Comparison of ENCODE assay signal across 23 cellular contexts in genomic region chr7:102913846-102914245, GRCh38. TPM values are rescaled to one million over a fixed set of nuclear protein-coding genes. Genes with fewer than 3 reads are reported as not detected.
DNase-seq lines count a peak whose midpoint lies in the region; TF ChIP-seq lines count a peak whose summit lies in the region.
"Had no signal": no experiment of that assay in that cellular context is flagged by ENCODE, and none has a peak within 500 bp of the region (broad histone marks: within the 10 kb centered on the region; RNA-seq: fewer than 3 reads in every experiment).

No MANE protein-coding gene starts in this region.

- intact Hi-C loops in ascending aorta (cut with DNase I) = loop anchor here (2.0 to 5.0 kb wide), 3 partner anchors 19 to 148 kb away; no protein-coding TSS in a partner anchor
- intact Hi-C loops in tibial artery (cut with DNase I; ENCODE audit: low total_unique reads) = no loop called here

- H3K4me3 ChIP-seq in ascending aorta = peak overlapping the region; percentile 29 to 65
- H3K4me3 ChIP-seq in fibroblast of pulmonary artery (replicated peaks; ENCODE audit: low read depth, low read length) = peak overlapping the region; percentile 74
- H3K4me3 ChIP-seq in tibial artery = peak overlapping the region; percentile 36 to 40
- no peak overlapping the region for H3K4me3 ChIP-seq in H7 (ENCODE audit: insufficient read depth, low read depth, low read length)

- TF ChIP-seq CTCF in ascending aorta (IDR thresholded peaks at IDR 0.05) (no peak), fibroblast of pulmonary artery (IDR thresholded peaks at IDR 0.05; ENCODE audit: low read length, missing control alignments) (no peak), neural crest cell (conservative IDR thresholded peaks at IDR 0.05) (no peak), tibial artery (IDR thresholded peaks at IDR 0.05) (no peak)

- H3K27me3 ChIP-seq in ascending aorta (no peaks in the 10 kb centered on the region), tibial artery (no peaks in the 10 kb centered on the region), H7 (ENCODE audit: control insufficient read depth, insufficient read depth, low read length) (no peaks in the 10 kb centered on the region)
- H3K27me3 ChIP-seq: gastrocnemius medialis, neutrophil, spleen, upper lobe of left lung had no signal

- POLR2A ChIA-PET in activated CD4-positive, alpha-beta memory T cell treated with anti-CD3 and anti-CD28 coated beads, Interleukin-2, amount 10 ng/mL, durations not matched to agents 7 days and 5 days (lab: Charles Lee) = no interaction called here

- H3K36me3 ChIP-seq in ascending aorta (no peaks in the 10 kb centered on the region), tibial artery (no peaks in the 10 kb centered on the region), H7 (replicated peaks; ENCODE audit: control insufficient read depth, insufficient read depth, low read length) (no peaks in the 10 kb centered on the region)
- H3K36me3 ChIP-seq: gastrocnemius medialis, neutrophil, spleen, upper lobe of left lung had no signal

- H3K4me1 ChIP-seq in ascending aorta (peaks cover 13 to 35% of the 10 kb centered on the region in 2 donors), tibial artery (peaks cover 0 to 42% (median 2%) of the 10 kb centered on the region in 4 donors)

- DNase-seq in ascending aorta (ENCODE audit: low spot score in 2 of 2) (no peak), fibroblast of pulmonary artery (ENCODE audit: low read depth) (peak; percentile 44), neural crest cell (ENCODE audit: low read depth, low spot score) (no peak), tibial artery (no peak), COLO668 (lab: John Stamatoyannopoulos, UW; ENCODE audit: unreplicated experiment) (no peak), H7 (no peak), hypothalamus (lab: John Stamatoyannopoulos, UW) (no peak)
- no peak for DNase-seq in activated CD4-positive, alpha-beta memory T cell treated with anti-CD3 and anti-CD28 coated beads, Interleukin-2, amount 10 ng/mL, durations not matched to agents 7 days and 5 days
- DNase-seq: activated CD4-positive, alpha-beta T cell treated with anti-CD3 and anti-CD28 coated beads, Interleukin-2, amount 50 U/mL, for 1 hour; activated naive CD8-positive, alpha-beta T cell treated with anti-CD3 and anti-CD28 coated beads for 36 hours; activated T-cell treated with anti-CD3 and anti-CD28 coated beads, Interleukin-2, amount 50 U/mL, for 1 hour; cerebellar nuclear complex; DMS53; MV-4-11; NCI-H2081; spleen had no signal

- H3K9me3 ChIP-seq in ascending aorta (no peaks in the 10 kb centered on the region), tibial artery (no peaks in the 10 kb centered on the region)
- H3K9me3 ChIP-seq: gastrocnemius medialis, neutrophil, upper lobe of left lung had no signal

- H3K4me1 Mint-ChIP-seq in neural crest cell = peaks cover 32% of the 10 kb centered on the region
- no peaks in the 10 kb centered on the region for H3K4me1 Mint-ChIP-seq in activated CD4-positive, alpha-beta memory T cell treated with anti-CD3 and anti-CD28 coated beads, Interleukin-2, amount 10 ng/mL, durations not matched to agents 7 days and 5 days
- H3K4me1 Mint-ChIP-seq: memory B cell had no signal

- no peak overlapping the region for H3K27ac Mint-ChIP-seq in neural crest cell (ENCODE audit: unreplicated experiment)
- no peak overlapping the region for H3K27ac Mint-ChIP-seq in activated CD4-positive, alpha-beta memory T cell treated with anti-CD3 and anti-CD28 coated beads, Interleukin-2, amount 10 ng/mL, durations not matched to agents 7 days and 5 days
- H3K27ac Mint-ChIP-seq: activated naive CD8-positive, alpha-beta T cell treated with anti-CD3 and anti-CD28 coated beads for 36 hours; endodermal cell; IgD-negative memory B cell; memory B cell had no signal

- no peaks in the 10 kb centered on the region for H3K36me3 Mint-ChIP-seq in neural crest cell (ENCODE audit: low read depth)
- no peaks in the 10 kb centered on the region for H3K36me3 Mint-ChIP-seq in activated CD4-positive, alpha-beta memory T cell treated with anti-CD3 and anti-CD28 coated beads, Interleukin-2, amount 10 ng/mL, durations not matched to agents 7 days and 5 days (ENCODE audit: low read depth)
- H3K36me3 Mint-ChIP-seq: activated naive CD8-positive, alpha-beta T cell treated with anti-CD3 and anti-CD28 coated beads for 36 hours had no signal

- CTCF ChIA-PET in activated CD4-positive, alpha-beta memory T cell treated with anti-CD3 and anti-CD28 coated beads, Interleukin-2, amount 10 ng/mL, durations not matched to agents 7 days and 5 days (lab: Charles Lee) = no interaction called here

- no peaks in the 10 kb centered on the region for H3K27me3 Mint-ChIP-seq in neural crest cell (ENCODE audit: low read depth)
- peaks cover 2% of the 10 kb centered on the region for H3K27me3 Mint-ChIP-seq in activated CD4-positive, alpha-beta memory T cell treated with anti-CD3 and anti-CD28 coated beads, Interleukin-2, amount 10 ng/mL, durations not matched to agents 7 days and 5 days
- H3K27me3 Mint-ChIP-seq: activated naive CD8-positive, alpha-beta T cell treated with anti-CD3 and anti-CD28 coated beads for 36 hours had no signal

- peak overlapping the region; percentile 90 for H3K4me3 Mint-ChIP-seq in neural crest cell
- no peak overlapping the region for H3K4me3 Mint-ChIP-seq in activated CD4-positive, alpha-beta memory T cell treated with anti-CD3 and anti-CD28 coated beads, Interleukin-2, amount 10 ng/mL, durations not matched to agents 7 days and 5 days
- H3K4me3 Mint-ChIP-seq: activated naive CD8-positive, alpha-beta T cell treated with anti-CD3 and anti-CD28 coated beads for 36 hours; endodermal cell; IgD-negative memory B cell; memory B cell had no signal

- H3K27ac ChIP-seq in ascending aorta (peak overlapping the region; percentile 81 to 91), tibial artery (peak overlapping the region; percentile 46 to 66)
- H3K27ac ChIP-seq: C4-2B, upper lobe of left lung had no signal

- peaks cover 2% of the 10 kb centered on the region for H3K9me3 Mint-ChIP-seq in neural crest cell
- no peaks in the 10 kb centered on the region for H3K9me3 Mint-ChIP-seq in activated CD4-positive, alpha-beta memory T cell treated with anti-CD3 and anti-CD28 coated beads, Interleukin-2, amount 10 ng/mL, durations not matched to agents 7 days and 5 days
- H3K9me3 Mint-ChIP-seq: activated naive CD8-positive, alpha-beta T cell treated with anti-CD3 and anti-CD28 coated beads for 36 hours; endodermal cell; IgD-negative memory B cell; memory B cell had no signal

RNA-seq across cellular contexts. Expression of gene LRRC17, which starts 1.0 kb away (rescaled TPM):
- total RNA-seq in ascending aorta (10.5 TPM), neural crest cell (34.9 and 35.8 TPM in 2 replicates)
- total RNA-seq in activated CD4-positive, alpha-beta memory T cell treated with anti-CD3 and anti-CD28 coated beads, Interleukin-2, amount 10 ng/mL, durations not matched to agents 7 days and 5 days = under 1 TPM in 1 of 2 experiments, not detected in 1; 0.15 TPM
- total RNA-seq in H7 (2014; rRNA removed; shearing (Covaris generic)) = 1.0 TPM in 2 replicates
- total RNA-seq: activated naive CD8-positive, alpha-beta T cell treated with anti-CD3 and anti-CD28 coated beads for 36 hours had no signal
